In the genomic region with DNA sequence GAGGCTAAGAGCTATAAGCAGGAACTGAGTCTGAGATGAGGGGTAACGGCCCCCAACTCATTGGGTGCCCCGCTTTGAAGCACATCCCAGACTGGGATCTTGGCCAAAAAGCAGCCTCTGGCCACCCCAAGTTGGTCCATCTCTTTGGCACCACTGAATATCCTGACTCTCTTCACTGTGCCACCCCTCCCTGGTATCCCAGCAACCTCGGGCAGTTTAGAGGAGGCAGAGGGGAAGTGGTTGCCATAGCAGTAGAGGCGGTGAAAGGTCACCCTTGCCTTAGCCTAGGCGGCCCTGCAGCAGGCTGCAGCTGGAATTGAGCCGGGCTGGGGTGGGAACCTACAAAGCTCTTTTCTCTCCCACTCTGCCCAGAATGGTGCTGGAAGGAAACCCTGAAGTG, we compare ENCODE assay signal across 8 cellular contexts. TPM values are rescaled to one million over a fixed set of nuclear protein-coding genes. Genes with fewer than 3 reads are reported as not detected.
DNase-seq lines count a peak whose midpoint lies in the region; ATAC-seq and TF ChIP-seq lines count a peak whose summit lies in the region.

No MANE protein-coding gene starts in this region.

- H3K27ac Mint-ChIP-seq in chondrocyte (ENCODE audit: unreplicated experiment) (no peak overlapping the region), naive B cell (peak overlapping the region in 3 of 6 donors; percentile 70 to 88 (median 70))

- H3K4me3 ChIP-seq in OCI-LY1 (ENCODE audit: low read depth, low read length, poor library complexity, severe bottlenecking), result peak overlapping the region; percentile 60

- no peaks in the 10 kb centered on the region for H3K9me2 ChIP-seq in OCI-LY1 (ENCODE audit: low read depth, low read length)

- no peak overlapping the region for H3K27ac ChIP-seq in OCI-LY1 (ENCODE audit: low read depth, low read length, poor library complexity, severe bottlenecking)

- H2AFZ ChIP-seq in OCI-LY1 (ENCODE audit: low read length), result no peak overlapping the region

- no peaks in the 10 kb centered on the region for H3K36me3 Mint-ChIP-seq in activated T-cell treated with anti-CD3 and anti-CD28 coated beads, Interleukin-2, amount 50 U/mL, for 4 hours (ENCODE audit: insufficient read depth)
- peaks cover 3% of the 10 kb centered on the region for H3K36me3 Mint-ChIP-seq in chondrocyte (ENCODE audit: low read depth)
- H3K36me3 Mint-ChIP-seq in naive B cell, result no peaks in the 10 kb centered on the region

- H3K27me3 Mint-ChIP-seq in activated T-cell treated with anti-CD3 and anti-CD28 coated beads, Interleukin-2, amount 50 U/mL, for 4 hours (ENCODE audit: low read depth), result no peaks in the 10 kb centered on the region
- H3K27me3 Mint-ChIP-seq in chondrocyte (ENCODE audit: low read depth) (no peaks in the 10 kb centered on the region), naive B cell (no peaks in the 10 kb centered on the region)

- no peaks in the 10 kb centered on the region for H3K79me2 ChIP-seq in OCI-LY1 (ENCODE audit: insufficient read depth, low read length)

- no peak for ATAC-seq in activated T-cell treated with anti-CD3 and anti-CD28 coated beads, Interleukin-2, amount 50 U/mL, for 4 hours
- ATAC-seq in naive B cell (ENCODE audit: low read depth in 2 of 2), result no peak
- no peak for ATAC-seq in GM18517 (IDR thresholded peaks at IDR 0.05; ENCODE audit: unreplicated experiment)
- no peak for ATAC-seq in HG02885 (IDR thresholded peaks at IDR 0.05; ENCODE audit: poor library complexity, unreplicated experiment)
- no peak for ATAC-seq in GM21360 (IDR thresholded peaks at IDR 0.05; ENCODE audit: unreplicated experiment)

- H3K36me3 ChIP-seq in OCI-LY1 (ENCODE audit: insufficient read depth, low read length), result no peaks in the 10 kb centered on the region; the same call in 1 of the 2 replicates

- H4K20me1 ChIP-seq in OCI-LY1 (ENCODE audit: insufficient read depth, low read length), result no peaks in the 10 kb centered on the region

- no peaks in the 10 kb centered on the region for H3F3A ChIP-seq in OCI-LY1 (ENCODE audit: insufficient read depth, low read length)

- no peaks in the 10 kb centered on the region for H3K27me3 ChIP-seq in OCI-LY1 (ENCODE audit: insufficient read depth, low read length)

- peaks cover 23% of the 10 kb centered on the region for H3K4me1 Mint-ChIP-seq in activated T-cell treated with anti-CD3 and anti-CD28 coated beads, Interleukin-2, amount 50 U/mL, for 4 hours (ENCODE audit: low read depth)
- H3K4me1 Mint-ChIP-seq in chondrocyte (ENCODE audit: low read depth) (peaks cover 14% of the 10 kb centered on the region), naive B cell (peaks cover 25 to 41% (median 33%) of the 10 kb centered on the region in 3 donors)

- H3K9me3 Mint-ChIP-seq in activated T-cell treated with anti-CD3 and anti-CD28 coated beads, Interleukin-2, amount 50 U/mL, for 4 hours, result no peaks in the 10 kb centered on the region
- no peaks in the 10 kb centered on the region for H3K9me3 Mint-ChIP-seq in chondrocyte (ENCODE audit: low read depth)
- H3K9me3 Mint-ChIP-seq in naive B cell, result peaks cover 0 to 1% (median 0%) of the 10 kb centered on the region in 7 donors

- H3K4me3 Mint-ChIP-seq in activated T-cell treated with anti-CD3 and anti-CD28 coated beads, Interleukin-2, amount 50 U/mL, for 4 hours, result peak overlapping the region; percentile 87
- H3K4me3 Mint-ChIP-seq in chondrocyte (ENCODE audit: unreplicated experiment) (peak overlapping the region; percentile 78), naive B cell (peak overlapping the region; percentile 79 to 96 (median 90))

- DNase-seq in activated T-cell treated with anti-CD3 and anti-CD28 coated beads, Interleukin-2, amount 50 U/mL, for 4 hours, result no peak
- DNase-seq in activated T-cell treated with anti-CD3 and anti-CD28 coated beads for 4 hours (no peak), chondrocyte (ENCODE audit: low spot score) (no peak), naive B cell (no peak)

- peaks cover 3% of the 10 kb centered on the region for H3K9me3 ChIP-seq in OCI-LY1 (ENCODE audit: low read length)

- no peak for TF ChIP-seq CTCF in OCI-LY1 (IDR thresholded peaks at IDR 0.05; ENCODE audit: low read length)
- no peak for TF ChIP-seq CTCF in chondrocyte (IDR thresholded peaks at IDR 0.05)

- H3K4me1 ChIP-seq in OCI-LY1 (ENCODE audit: insufficient read depth, low read length, severe bottlenecking), result peaks cover 24% of the 10 kb centered on the region

- H3K9ac ChIP-seq in OCI-LY1 (ENCODE audit: low read length), result no peak overlapping the region; the same call in 1 of the 2 replicates

- peak overlapping the region; percentile 86 for H3K4me2 ChIP-seq in OCI-LY1 (ENCODE audit: low read length)

RNA-seq across cellular contexts. Expression of a gene that starts 1.1 kb away (rescaled TPM):
- 1 to 10 TPM; 4.9 to 8.5 (median 7.8) TPM for total RNA-seq in activated T-cell treated with anti-CD3 and anti-CD28 coated beads, Interleukin-2, amount 50 U/mL, for 4 hours
- total RNA-seq in chondrocyte, result 9.1 to 10.5 TPM (median 10.0 TPM) in 3 replicates
- polyA plus RNA-seq in naive B cell (ENCODE audit: low read depth in 6 of 6), result 1 to 10 TPM; 4.7 to 9.4 (median 5.4) TPM

RNA-seq across cellular contexts. Expression of a gene that starts 12.5 kb away (rescaled TPM):
- total RNA-seq in activated T-cell treated with anti-CD3 and anti-CD28 coated beads, Interleukin-2, amount 50 U/mL, for 4 hours, result 100 to 1,000 TPM; 123 to 142 (median 132) TPM
- total RNA-seq in chondrocyte, result 43.2 to 54.7 TPM (median 44.4 TPM) in 3 replicates
- 10 to 100 TPM; 22.8 to 36.1 (median 23.8) TPM for polyA plus RNA-seq in naive B cell (ENCODE audit: low read depth in 6 of 6)

RNA-seq across cellular contexts. Expression of a gene that starts 29.1 kb away (rescaled TPM):
- 100 to 1,000 TPM; 124 to 141 (median 129) TPM for total RNA-seq in activated T-cell treated with anti-CD3 and anti-CD28 coated beads, Interleukin-2, amount 50 U/mL, for 4 hours
- 30.9 to 45.6 TPM (median 35.9 TPM) in 3 replicates for total RNA-seq in chondrocyte
- polyA plus RNA-seq in naive B cell (ENCODE audit: low read depth in 6 of 6), result 10 to 100 TPM; 69.1 to 95.1 (median 75.1) TPM

RNA-seq across cellular contexts. Expression of a gene that starts 42.7 kb away (rescaled TPM):
- total RNA-seq in activated T-cell treated with anti-CD3 and anti-CD28 coated beads, Interleukin-2, amount 50 U/mL, for 4 hours, result 10 to 100 TPM; 13.1 to 13.8 (median 13.6) TPM
- 18.1 to 40.6 TPM (median 20.6 TPM) in 3 replicates for total RNA-seq in chondrocyte
- polyA plus RNA-seq in naive B cell (ENCODE audit: low read depth in 6 of 6), result 10 to 100 TPM in 2 of 6 donors, 1 to 10 TPM in 4; 3.2 to 13.8 (median 9.9) TPM

RNA-seq across cellular contexts. Expression of a gene that starts 46.9 kb away (rescaled TPM):
- not detected for total RNA-seq in activated T-cell treated with anti-CD3 and anti-CD28 coated beads, Interleukin-2, amount 50 U/mL, for 4 hours
- 0.60 to 1.7 TPM (median 1.2 TPM) in 3 replicates for total RNA-seq in chondrocyte
- polyA plus RNA-seq in naive B cell (ENCODE audit: low read depth in 6 of 6), result not detected
